2 cellular contexts compared by ENCODE assay signal in genomic region chr15:79332824-79333510, GRCh38.
TF ChIP-seq lines count a peak whose summit lies in the region.

No MANE protein-coding gene starts in this region.

TF ChIP-seq in A549, 52 proteins besides CTCF, POLR2A, EP300 and RAD21:
- TF ChIP-seq FOXS1 (CRISPR knock-in tag; IDR thresholded peaks at IDR 0.05) = no peak
- no peak for TF ChIP-seq CBX2 (IDR thresholded peaks at IDR 0.05; ENCODE audit: borderline replicate concordance, low read depth)
- TF ChIP-seq ZSCAN20 (CRISPR knock-in tag; IDR thresholded peaks at IDR 0.05) = no peak
- TF ChIP-seq HMGXB4 (CRISPR knock-in tag; IDR thresholded peaks at IDR 0.05; ENCODE audit: borderline replicate concordance) = no peak
- no peak for TF ChIP-seq PHF8 (IDR thresholded peaks at IDR 0.05; ENCODE audit: borderline replicate concordance, low read depth)

TF ChIP-seq in HCT116, 20 proteins besides CTCF, POLR2A, EP300 and RAD21:
- TF ChIP-seq ELF1 (IDR thresholded peaks at IDR 0.05; ENCODE audit: borderline replicate concordance, low read depth) = no peak
- no peak for TF ChIP-seq TCF7L2 (IDR thresholded peaks at IDR 0.05; ENCODE audit: borderline replicate concordance, extremely low read depth, insufficient read depth, insufficient read length)
